ENCODE assay signal across 14 cellular contexts in the genomic region with DNA sequence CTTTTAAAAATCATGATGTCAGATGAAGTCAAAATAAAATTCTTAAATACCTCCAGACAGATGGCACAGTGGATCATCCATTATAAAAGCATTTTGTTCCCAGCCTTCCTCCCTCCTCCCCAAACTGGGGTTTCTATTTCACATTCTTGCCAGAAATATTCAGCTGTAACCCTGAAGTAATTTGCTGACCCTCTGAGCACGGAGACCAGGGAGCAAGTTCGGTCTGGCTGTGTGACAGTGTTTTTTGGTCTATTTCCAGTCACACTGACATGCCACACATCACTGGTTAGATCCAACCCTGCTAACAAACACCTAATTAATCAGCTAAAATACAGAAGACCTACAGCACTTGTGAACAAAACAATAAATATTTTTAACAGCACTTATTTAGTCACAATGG.
DNase-seq lines count a peak whose midpoint lies in the region; ATAC-seq and TF ChIP-seq lines count a peak whose summit lies in the region.
"Had no signal": no experiment of that assay in that cellular context is flagged by ENCODE, and none has a peak within 500 bp of the region (broad histone marks: within the 10 kb centered on the region; RNA-seq: fewer than 3 reads in every experiment).

No MANE protein-coding gene starts in this region.

- no peak overlapping the region for H3K4me2 ChIP-seq in GM23338

- peaks cover 22% of the 10 kb centered on the region for H3K36me3 Mint-ChIP-seq in GM23338 (ENCODE audit: low read depth)
- peaks cover 30% of the 10 kb centered on the region for H3K36me3 Mint-ChIP-seq in chondrocyte (ENCODE audit: low read depth)
- H3K36me3 Mint-ChIP-seq in activated CD4-positive, alpha-beta T cell treated with anti-CD3 and anti-CD28 coated beads, Interleukin-2, amount 10 ng/mL, durations not matched to agents 24 days and 14 days (ENCODE audit: low read depth), result peaks cover 3% of the 10 kb centered on the region
- H3K36me3 Mint-ChIP-seq: IgD-negative memory B cell had no signal

- DNase-seq in GM23338 (ENCODE audit: low spot score), result no peak
- DNase-seq in chondrocyte (ENCODE audit: low spot score), result no peak
- DNase-seq in right lobe of liver, result no peak
- no peak for DNase-seq in suprapubic skin (ENCODE audit: low spot score in 2 of 2)
- no peak for DNase-seq in activated T-cell treated with anti-CD3 and anti-CD28 coated beads, Interleukin-2, amount 50 U/mL, for 1 hour
- DNase-seq in activated CD4-positive, alpha-beta T cell treated with anti-CD3 and anti-CD28 coated beads, Interleukin-2, amount 10 ng/mL, durations not matched to agents 24 days and 14 days, result no peak
- DNase-seq: NCI-H2081; stimulated activated CD4-positive, alpha-beta T cell treated with anti-CD3 and anti-CD28 coated beads, Interleukin-4, amount 100 ng/mL, for 24 hours; stimulated activated naive CD8-positive, alpha-beta T cell treated with anti-CD3 and anti-CD28 coated beads, Interleukin-15, amount 100 ng/mL, for 72 hours; T-helper 9 cell had no signal

- 0 out of 2 replicates have a peak, but pooled peaks cover 16% of the 10 kb centered on the region for H3K79me2 ChIP-seq in GM23338 (replicated peaks; ENCODE audit: insufficient read depth)

- H3K27ac Mint-ChIP-seq in GM23338 (no peak overlapping the region), chondrocyte (ENCODE audit: unreplicated experiment) (peak overlapping the region; percentile 93)
- H3K27ac Mint-ChIP-seq in activated CD4-positive, alpha-beta T cell treated with anti-CD3 and anti-CD28 coated beads, Interleukin-2, amount 10 ng/mL, durations not matched to agents 24 days and 14 days, result no peak overlapping the region
- H3K27ac Mint-ChIP-seq: IgD-negative memory B cell; stimulated activated naive CD8-positive, alpha-beta T cell treated with anti-CD3 and anti-CD28 coated beads, Interleukin-15, amount 100 ng/mL, for 72 hours had no signal

- H3K27ac ChIP-seq in GM23338 (ENCODE audit: low read depth) (0 out of 2 replicates have a peak overlapping the region, but pooled peaks have one; percentile 47), right lobe of liver (no peak overlapping the region), suprapubic skin (peak overlapping the region; percentile 77)
- H3K27ac ChIP-seq: C4-2B had no signal

- TF ChIP-seq POLR2A in right lobe of liver (IDR thresholded peaks at IDR 0.05) (no peak), suprapubic skin (IDR thresholded peaks at IDR 0.05) (no peak)

- no peaks in the 10 kb centered on the region; the same call in 2 of the 3 replicates for H3K9me3 Mint-ChIP-seq in GM23338
- H3K9me3 Mint-ChIP-seq in chondrocyte (ENCODE audit: low read depth), result no peaks in the 10 kb centered on the region
- no peaks in the 10 kb centered on the region for H3K9me3 Mint-ChIP-seq in activated CD4-positive, alpha-beta T cell treated with anti-CD3 and anti-CD28 coated beads, Interleukin-2, amount 10 ng/mL, durations not matched to agents 24 days and 14 days
- H3K9me3 Mint-ChIP-seq: IgD-negative memory B cell; stimulated activated naive CD8-positive, alpha-beta T cell treated with anti-CD3 and anti-CD28 coated beads, Interleukin-15, amount 100 ng/mL, for 72 hours had no signal

- 17% methylated on average over 2 of the region's 2 CpGs for WGBS in right lobe of liver (ENCODE audit: insufficient coverage, low coverage, low lambda C conversion rate, missing lambda C conversion rate)
- WGBS in suprapubic skin, result 39% methylated on average over 2 of the region's 2 CpGs

- H3K4me3 ChIP-seq in GM23338 (no peak overlapping the region), right lobe of liver (peak overlapping the region in 1 of 3 donors; percentile 3), suprapubic skin (no peak overlapping the region)

- H3K27me3 Mint-ChIP-seq in GM23338 (ENCODE audit: insufficient read depth, low read depth, poor library complexity) (no peaks in the 10 kb centered on the region), chondrocyte (ENCODE audit: low read depth) (no peaks in the 10 kb centered on the region)
- peaks cover 4% of the 10 kb centered on the region for H3K27me3 Mint-ChIP-seq in activated CD4-positive, alpha-beta T cell treated with anti-CD3 and anti-CD28 coated beads, Interleukin-2, amount 10 ng/mL, durations not matched to agents 24 days and 14 days
- H3K27me3 Mint-ChIP-seq: IgD-negative memory B cell; stimulated activated naive CD8-positive, alpha-beta T cell treated with anti-CD3 and anti-CD28 coated beads, Interleukin-15, amount 100 ng/mL, for 72 hours had no signal

- intact Hi-C loops in right lobe of liver (cut with DNase I), result no loop called here
- intact Hi-C loops in activated CD4-positive, alpha-beta T cell treated with anti-CD3 and anti-CD28 coated beads, Interleukin-2, amount 10 ng/mL, durations not matched to agents 24 days and 14 days (cut with micrococcal nuclease), result no loop called here

- H3K9me2 ChIP-seq in GM23338 (ENCODE audit: insufficient read depth), result no peaks in the 10 kb centered on the region

- H3K27me3 ChIP-seq in GM23338 (ENCODE audit: insufficient read depth) (no peaks in the 10 kb centered on the region), right lobe of liver (no peaks in the 10 kb centered on the region), suprapubic skin (no peaks in the 10 kb centered on the region)

- no peak for ATAC-seq in GM23338
- peak; percentile 17 to 46 (median 32) for ATAC-seq in right lobe of liver
- ATAC-seq in GM18873 (IDR thresholded peaks at IDR 0.05; ENCODE audit: low FRiP score, unreplicated experiment), result no peak
- ATAC-seq in HG02981 (IDR thresholded peaks at IDR 0.05; ENCODE audit: unreplicated experiment), result no peak
- ATAC-seq: stimulated activated naive CD8-positive, alpha-beta T cell treated with anti-CD3 and anti-CD28 coated beads, Interleukin-15, amount 100 ng/mL, for 72 hours had no signal

- TF ChIP-seq CTCF in GM23338 (conservative IDR thresholded peaks at IDR 0.05; ENCODE audit: low read depth in 2 of 2), result no peak
- no peak for TF ChIP-seq CTCF in chondrocyte (IDR thresholded peaks at IDR 0.05)
- no peak for TF ChIP-seq CTCF in right lobe of liver (IDR thresholded peaks at IDR 0.05)
- no peak for TF ChIP-seq CTCF in suprapubic skin (IDR thresholded peaks at IDR 0.05)

- H4K20me1 ChIP-seq in GM23338 (replicated peaks; ENCODE audit: insufficient read depth), result peaks cover 6% of the 10 kb centered on the region; the same call in 1 of the 2 replicates

- H3K36me3 ChIP-seq in GM23338 (ENCODE audit: insufficient read depth), result no peaks in the 10 kb centered on the region; the same call in 1 of the 2 replicates
- H3K36me3 ChIP-seq in right lobe of liver, result peaks cover 0 to 46% (median 19%) of the 10 kb centered on the region in 4 donors
- H3K36me3 ChIP-seq in suprapubic skin, result peaks cover 26% of the 10 kb centered on the region

- TF ChIP-seq EP300 in suprapubic skin (IDR thresholded peaks at IDR 0.05), result no peak

- no peak overlapping the region for H2AFZ ChIP-seq in GM23338

- peaks cover 7% of the 10 kb centered on the region; the same call in 2 of the 3 replicates for H3K4me1 Mint-ChIP-seq in GM23338
- peaks cover 86% of the 10 kb centered on the region for H3K4me1 Mint-ChIP-seq in chondrocyte (ENCODE audit: low read depth)
- H3K4me1 Mint-ChIP-seq in activated CD4-positive, alpha-beta T cell treated with anti-CD3 and anti-CD28 coated beads, Interleukin-2, amount 10 ng/mL, durations not matched to agents 24 days and 14 days, result no peaks in the 10 kb centered on the region
- H3K4me1 Mint-ChIP-seq: stimulated activated naive CD8-positive, alpha-beta T cell treated with anti-CD3 and anti-CD28 coated beads, Interleukin-15, amount 100 ng/mL, for 72 hours had no signal

- H3K4me1 ChIP-seq in GM23338 (ENCODE audit: insufficient read depth), result peaks cover 12% of the 10 kb centered on the region; the same call in 1 of the 2 replicates
- peaks cover 0 to 96% (median 29%) of the 10 kb centered on the region in 4 donors for H3K4me1 ChIP-seq in right lobe of liver
- peaks cover 35% of the 10 kb centered on the region for H3K4me1 ChIP-seq in suprapubic skin

- H3K4me3 Mint-ChIP-seq in GM23338 (no peak overlapping the region), chondrocyte (ENCODE audit: unreplicated experiment) (peak overlapping the region; percentile 14)
- no peak overlapping the region for H3K4me3 Mint-ChIP-seq in activated CD4-positive, alpha-beta T cell treated with anti-CD3 and anti-CD28 coated beads, Interleukin-2, amount 10 ng/mL, durations not matched to agents 24 days and 14 days
- H3K4me3 Mint-ChIP-seq: IgD-negative memory B cell; stimulated activated naive CD8-positive, alpha-beta T cell treated with anti-CD3 and anti-CD28 coated beads, Interleukin-15, amount 100 ng/mL, for 72 hours had no signal

- H3F3A ChIP-seq in GM23338 (replicated peaks; ENCODE audit: low read depth), result no peaks in the 10 kb centered on the region

- H3K9me3 ChIP-seq in right lobe of liver (no peaks in the 10 kb centered on the region), suprapubic skin (no peaks in the 10 kb centered on the region)

TF ChIP-seq in GM23338, 12 proteins besides CTCF, POLR2A, EP300 and RAD21 (continues in another document):
- TF ChIP-seq, protein P1, sequence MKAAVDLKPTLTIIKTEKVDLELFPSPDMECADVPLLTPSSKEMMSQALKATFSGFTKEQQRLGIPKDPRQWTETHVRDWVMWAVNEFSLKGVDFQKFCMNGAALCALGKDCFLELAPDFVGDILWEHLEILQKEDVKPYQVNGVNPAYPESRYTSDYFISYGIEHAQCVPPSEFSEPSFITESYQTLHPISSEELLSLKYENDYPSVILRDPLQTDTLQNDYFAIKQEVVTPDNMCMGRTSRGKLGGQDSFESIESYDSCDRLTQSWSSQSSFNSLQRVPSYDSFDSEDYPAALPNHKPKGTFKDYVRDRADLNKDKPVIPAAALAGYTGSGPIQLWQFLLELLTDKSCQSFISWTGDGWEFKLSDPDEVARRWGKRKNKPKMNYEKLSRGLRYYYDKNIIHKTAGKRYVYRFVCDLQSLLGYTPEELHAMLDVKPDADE (IDR thresholded peaks at IDR 0.05), result no peak

Comparison
In these comparisons a context has a peak if more than half of its experiments do, and no peak if none do; other contexts are left out.
1. ATAC-seq: peak in right lobe of liver (4 of 4); none in GM23338 (single experiment), GM18873 (single experiment) and HG02981 (single experiment).
2. H3K27ac ChIP-seq: peak in GM23338 (single experiment) and suprapubic skin (single experiment); none in right lobe of liver (0 of 3).